9 cellular contexts compared by ENCODE assay signal in the genomic region with DNA sequence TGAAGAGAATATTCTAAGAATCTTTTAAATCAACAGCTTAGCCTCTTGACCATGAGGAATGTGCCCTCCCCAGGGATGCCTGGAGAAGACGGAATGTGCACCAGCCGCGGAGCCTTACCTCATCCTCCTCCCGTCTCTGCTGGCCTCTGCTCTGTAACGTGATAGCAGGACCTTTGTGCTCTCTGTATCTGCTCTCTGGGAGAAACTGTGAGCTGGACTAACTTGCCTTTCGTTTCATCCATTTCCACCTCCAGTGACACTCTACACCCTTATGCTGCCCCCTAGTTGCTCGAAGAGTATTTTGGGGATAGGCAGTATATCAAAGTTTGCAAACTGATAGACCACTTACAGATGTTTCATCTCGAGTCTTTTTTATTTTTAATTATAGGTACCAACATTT.
DNase-seq lines count a peak whose midpoint lies in the region; ATAC-seq, FAIRE-seq and TF ChIP-seq lines count a peak whose summit lies in the region.
"Had no signal": no experiment of that assay in that cellular context is flagged by ENCODE, and none has a peak within 500 bp of the region (broad histone marks: within the 10 kb centered on the region; RNA-seq: fewer than 3 reads in every experiment).

No MANE protein-coding gene starts in this region.

- no peak overlapping the region for H3K27ac Mint-ChIP-seq in T-cell

- POLR2A ChIA-PET in PC-9 (lab: Charles Lee; ENCODE audit: unreplicated experiment) (interaction anchor here (0.5 to 0.8 kb wide), 3 partner anchors 129 to 301 kb away, joined by 3 to 10 read pairs (median 4); no protein-coding TSS in a partner anchor), T-cell (lab: Charles Lee) (no interaction called here)

- DNase-seq in PC-9 (peak in 1 of 2 experiments; percentile 91), foreskin fibroblast (peak; percentile 34 to 56), pancreas (peak in 2 of 6 donors; percentile 2 to 13), T-cell (no peak), DMS153 (lab: John Stamatoyannopoulos, UW) (no peak)
- DNase-seq: KG1 had no signal

- no peaks in the 10 kb centered on the region for H3K9me2 ChIP-seq in PC-9 (ENCODE audit: insufficient read depth)

- H3K4me2 ChIP-seq in PC-9: no peak overlapping the region; the same call in 1 of the 2 replicates

- H3K4me3 Mint-ChIP-seq in T-cell: no peak overlapping the region

- CTCF ChIA-PET in PC-9 (lab: Charles Lee) (interaction anchor here (0.5 to 1.9 kb wide), 7 partner anchors 10 to 567 kb away, joined by 3 to 24 read pairs (median 4); a partner anchor contains a TSS), T-cell (lab: Charles Lee) (no interaction called here)

- intact Hi-C loops in PC-9 (cut with micrococcal nuclease; ENCODE audit: unreplicated experiment): loop anchor here (1.0 to 5.0 kb wide), 12 partner anchors 46 to 450 kb away; no protein-coding TSS in a partner anchor
- intact Hi-C loops in pancreas (cut with DNase I): no loop called here

- TF ChIP-seq CTCF in GM12872 (IDR thresholded peaks at IDR 0.05; ENCODE audit: insufficient read depth, low read depth, low read length): peak; percentile 5; the same call in 1 of the 3 replicates
- TF ChIP-seq CTCF in PC-9 (conservative IDR thresholded peaks at IDR 0.05): peak; percentile 66
- TF ChIP-seq CTCF in foreskin fibroblast (IDR thresholded peaks at IDR 0.05; ENCODE audit: low read depth, low read length): peak; percentile 23
- TF ChIP-seq CTCF in pancreas (IDR thresholded peaks at IDR 0.05): peak in 1 of 4 donors; percentile 18

- H3K36me3 ChIP-seq in PC-9 (ENCODE audit: low read depth) (no peaks in the 10 kb centered on the region), pancreas (no peaks in the 10 kb centered on the region)

- H3K4me1 ChIP-seq in PC-9 (replicated peaks; ENCODE audit: insufficient read depth) (peaks cover 6% of the 10 kb centered on the region; the same call in 1 of the 2 replicates), pancreas (no peaks in the 10 kb centered on the region)

- H3K9me3 ChIP-seq in PC-9 (ENCODE audit: insufficient read depth, low read depth): no peaks in the 10 kb centered on the region
- H3K9me3 ChIP-seq in pancreas: no peaks in the 10 kb centered on the region

- FAIRE-seq in pancreas (lab: Jason Lieb, UNC): no peak

- H3F3A ChIP-seq in PC-9 (ENCODE audit: insufficient read depth, low read depth): no peaks in the 10 kb centered on the region

- H2AFZ ChIP-seq in PC-9: no peak overlapping the region

- H3K79me2 ChIP-seq in PC-9 (ENCODE audit: low read depth): no peaks in the 10 kb centered on the region

- WGBS in pancreas, 2 donors: 6 to 10% methylated on average over 8 of the region's 8 CpGs

- H3K4me3 ChIP-seq in PC-9 (no peak overlapping the region), foreskin fibroblast (ENCODE audit: low read depth in 1 of 2, low read length in 2 of 2) (no peak overlapping the region), pancreas (no peak overlapping the region)

- H3K36me3 Mint-ChIP-seq in T-cell: no peaks in the 10 kb centered on the region

- BruUV-seq in PC-9 (replicated peaks; lab: Mats Ljungman, UMichigan): no TSS peak

- H3K27me3 Mint-ChIP-seq in T-cell: no peaks in the 10 kb centered on the region

- peaks cover 10% of the 10 kb centered on the region; the same call in 1 of the 2 replicates for H3K27me3 ChIP-seq in PC-9 (ENCODE audit: insufficient read depth, low read depth)
- H3K27me3 ChIP-seq in pancreas: no peaks in the 10 kb centered on the region

- H4K20me1 ChIP-seq in PC-9 (ENCODE audit: insufficient read depth): no peaks in the 10 kb centered on the region

- H3K4me1 Mint-ChIP-seq in T-cell: no peaks in the 10 kb centered on the region

- peaks cover 6 to 17% (median 7%) of the 10 kb centered on the region in 3 donors for H3K9me3 Mint-ChIP-seq in T-cell

- peak in 3 of 4 donors; percentile 54 to 85 (median 79) for ATAC-seq in pancreas
- no peak for ATAC-seq in HG03439 (IDR thresholded peaks at IDR 0.05; ENCODE audit: unreplicated experiment)
- no peak for ATAC-seq in T-cell (replicated peaks in 1 of 4)
- no peak for ATAC-seq in HG03135 (IDR thresholded peaks at IDR 0.05; ENCODE audit: unreplicated experiment)

- H3K27ac ChIP-seq in PC-9 (no peak overlapping the region), pancreas (no peak overlapping the region)

Comparison
In these comparisons a context has a peak if more than half of its experiments do, and no peak if none do; other contexts are left out.
1. DNase-seq: peak in foreskin fibroblast (2 of 2); none in T-cell (0 of 34) and DMS153 (single experiment).
2. ATAC-seq: peak in pancreas (3 of 4); none in HG03439 (single experiment), T-cell (0 of 4) and HG03135 (single experiment).